Comparison of ENCODE assay signal across 9 cellular contexts in genomic region chr14:74765721-74766120, GRCh38. TPM values are rescaled to one million over a fixed set of nuclear protein-coding genes. Genes with fewer than 3 reads are reported as not detected.
DNase-seq lines count a peak whose midpoint lies in the region; ATAC-seq and TF ChIP-seq lines count a peak whose summit lies in the region.
"Had no signal": no experiment of that assay in that cellular context is flagged by ENCODE, and none has a peak within 500 bp of the region (broad histone marks: within the 10 kb centered on the region; RNA-seq: fewer than 3 reads in every experiment).

No MANE protein-coding gene starts in this region.

- intact Hi-C loops in heart right ventricle (cut with DNase I) = no loop called here
- intact Hi-C loops in left cardiac atrium (cut with DNase I) = no loop called here
- intact Hi-C loops in upper lobe of right lung (cut with DNase I) = no loop called here

- ATAC-seq in heart right ventricle (no peak), left cardiac atrium (no peak), upper lobe of right lung (no peak), GM19395 (IDR thresholded peaks at IDR 0.05; ENCODE audit: unreplicated experiment) (no peak)
- ATAC-seq in activated naive CD4-positive, alpha-beta T cell treated with anti-CD3 and anti-CD28 coated beads, Interleukin-2, amount 50 U/mL, for 72 hours = peak; percentile 31 to 38
- ATAC-seq: gastroesophageal sphincter had no signal

- H3K9me3 ChIP-seq in heart right ventricle (no peaks in the 10 kb centered on the region), upper lobe of right lung (no peaks in the 10 kb centered on the region)
- H3K9me3 ChIP-seq: gastroesophageal sphincter had no signal

- H3K4me3 ChIP-seq in heart right ventricle (peak overlapping the region in 7 of 10 donors; percentile 3 to 96 (median 90)), upper lobe of right lung (peak overlapping the region; percentile 81)

- peaks cover 60 to 63% of the 10 kb centered on the region in 2 donors for H3K4me1 Mint-ChIP-seq in immature natural killer cell

- peaks cover 0 to 9% (median 0%) of the 10 kb centered on the region in 9 donors for H3K36me3 ChIP-seq in heart right ventricle
- H3K36me3 ChIP-seq in upper lobe of right lung = no peaks in the 10 kb centered on the region
- H3K36me3 ChIP-seq: gastroesophageal sphincter had no signal

- H3K9me3 Mint-ChIP-seq in activated naive CD4-positive, alpha-beta T cell treated with anti-CD3 and anti-CD28 coated beads, Interleukin-2, amount 50 U/mL, for 72 hours = no peaks in the 10 kb centered on the region
- H3K9me3 Mint-ChIP-seq in immature natural killer cell = no peaks in the 10 kb centered on the region

- peaks cover 13 to 38% of the 10 kb centered on the region in 2 donors for H3K36me3 Mint-ChIP-seq in activated naive CD4-positive, alpha-beta T cell treated with anti-CD3 and anti-CD28 coated beads, Interleukin-2, amount 50 U/mL, for 72 hours
- peaks cover 0 to 4% (median 4%) of the 10 kb centered on the region in 3 donors for H3K36me3 Mint-ChIP-seq in immature natural killer cell

- H3K27ac Mint-ChIP-seq in activated naive CD4-positive, alpha-beta T cell treated with anti-CD3 and anti-CD28 coated beads, Interleukin-2, amount 50 U/mL, for 72 hours = peak overlapping the region; percentile 8 to 86
- H3K27ac Mint-ChIP-seq in immature natural killer cell = peak overlapping the region; percentile 53 to 95 (median 74)

- DNase-seq in heart right ventricle (no peak), left cardiac atrium (no peak), immature natural killer cell (no peak), upper lobe of right lung (no peak), amygdala (lab: John Stamatoyannopoulos, UW) (no peak), CD1c-positive myeloid dendritic cell (ENCODE audit: extremely low spot score) (no peak)
- DNase-seq in activated naive CD4-positive, alpha-beta T cell treated with anti-CD3 and anti-CD28 coated beads, Interleukin-2, amount 50 U/mL, for 72 hours (ENCODE audit: low spot score in 2 of 2) = peak in 1 of 2 donors; percentile 7

- H3K27me3 Mint-ChIP-seq in immature natural killer cell (ENCODE audit: low read depth in 3 of 3) = peaks cover 0 to 2% (median 2%) of the 10 kb centered on the region in 3 donors

- H3K27me3 ChIP-seq in heart right ventricle (no peaks in the 10 kb centered on the region), upper lobe of right lung (no peaks in the 10 kb centered on the region)
- H3K27me3 ChIP-seq: gastroesophageal sphincter had no signal

- H3K27ac ChIP-seq in heart right ventricle = no peak overlapping the region
- no peak overlapping the region for H3K27ac ChIP-seq in upper lobe of right lung

- H3K4me3 Mint-ChIP-seq in immature natural killer cell = peak overlapping the region; percentile 79 to 92 (median 85)

- H3K4me1 ChIP-seq in heart right ventricle (peaks cover 0 to 56% (median 46%) of the 10 kb centered on the region in 9 donors), upper lobe of right lung (peaks cover 45% of the 10 kb centered on the region)

- TF ChIP-seq CTCF in heart right ventricle (IDR thresholded peaks at IDR 0.05) (no peak), upper lobe of right lung (IDR thresholded peaks at IDR 0.05) (no peak)

RNA-seq across cellular contexts. Expression of gene YLPM1, which starts 2.6 kb away (rescaled TPM):
- total RNA-seq in heart right ventricle (10 to 100 TPM; 25.2 to 45.9 (median 37.9) TPM), left cardiac atrium (10 to 100 TPM; 28.3 to 31.5 TPM), upper lobe of right lung (53.0 TPM)
- polyA plus RNA-seq in heart right ventricle (10 to 100 TPM in 1 of 2 donors, 1 to 10 TPM in 1; 8.4 to 20.8 TPM), immature natural killer cell (10 to 100 TPM in 1 of 3 donors, 1 to 10 TPM in 2; 3.8 to 17.2 (median 4.8) TPM)
- total RNA-seq in activated naive CD4-positive, alpha-beta T cell treated with anti-CD3 and anti-CD28 coated beads, Interleukin-2, amount 50 U/mL, for 72 hours = 10 to 100 TPM; 53.0 to 73.9 TPM

RNA-seq across cellular contexts. Expression of gene FCF1, which starts 52.8 kb away (rescaled TPM):
- total RNA-seq in heart right ventricle = 10 to 100 TPM; 31.7 to 45.5 (median 37.2) TPM
- polyA plus RNA-seq in heart right ventricle = 10 to 100 TPM in 1 of 2 donors, 1 to 10 TPM in 1; 3.4 to 20.8 TPM
- total RNA-seq in left cardiac atrium = 10 to 100 TPM; 29.6 to 37.9 TPM
- 10 to 100 TPM; 74.1 to 94.5 TPM for total RNA-seq in activated naive CD4-positive, alpha-beta T cell treated with anti-CD3 and anti-CD28 coated beads, Interleukin-2, amount 50 U/mL, for 72 hours
- polyA plus RNA-seq in immature natural killer cell = 10 to 100 TPM; 25.9 to 34.2 (median 31.8) TPM
- 40.7 TPM for total RNA-seq in upper lobe of right lung

RNA-seq across cellular contexts. Expression of gene AREL1, which starts 52.8 kb away (rescaled TPM):
- total RNA-seq in heart right ventricle (10 to 100 TPM; 18.1 to 27.2 (median 20.9) TPM), left cardiac atrium (10 to 100 TPM; 18.4 to 25.2 TPM), upper lobe of right lung (36.8 TPM)
- polyA plus RNA-seq in heart right ventricle (1 to 10 TPM; 8.8 to 8.9 TPM), immature natural killer cell (10 to 100 TPM; 11.9 to 30.6 (median 14.0) TPM)
- total RNA-seq in activated naive CD4-positive, alpha-beta T cell treated with anti-CD3 and anti-CD28 coated beads, Interleukin-2, amount 50 U/mL, for 72 hours = 10 to 100 TPM; 30.1 to 47.1 TPM

Comparison
In these comparisons a context has a peak if more than half of its experiments do, and no peak if none do; other contexts are left out.
1. ATAC-seq: peak in activated naive CD4-positive, alpha-beta T cell treated with anti-CD3 and anti-CD28 coated beads, Interleukin-2, amount 50 U/mL, for 72 hours (2 of 2); none in heart right ventricle (0 of 8), left cardiac atrium (0 of 2), upper lobe of right lung (single experiment) and GM19395 (single experiment).